Comparison of ENCODE assay signal across 7 cellular contexts in genomic region chr7:65889722-65890121, GRCh38. TPM values are rescaled to one million over a fixed set of nuclear protein-coding genes. Genes with fewer than 3 reads are reported as not detected.
A peak's percentile ranks its signal among the peaks of the same experiment; 100 is the strongest.
DNase-seq lines count a peak whose midpoint lies in the region; ATAC-seq and TF ChIP-seq lines count a peak whose summit lies in the region.
"Not testable (repeated sequence)": the region's sequence is repeated elsewhere in the genome, so short reads cannot be mapped to it uniquely, and the experiment has no call there.

No MANE protein-coding gene starts in this region.

- TF ChIP-seq CTCF in MCF 10A (IDR thresholded peaks at IDR 0.05; ENCODE audit: unreplicated experiment); endothelial cell (IDR thresholded peaks at IDR 0.05; ENCODE audit: unreplicated experiment); foreskin keratinocyte (conservative IDR thresholded peaks at IDR 0.05); neural crest cell (conservative IDR thresholded peaks at IDR 0.05): not testable (repeated sequence)

- CTCF ChIA-PET in MCF 10A (lab: Yijun Ruan, JAX): interaction anchor here (1.1 kb wide), 1 partner anchor 19 kb away, joined by 3 read pairs; no protein-coding TSS in a partner anchor

- H3K27me3 ChIP-seq in foreskin keratinocyte: not testable (repeated sequence)

- not testable (repeated sequence) for H3K36me3 Mint-ChIP-seq in activated T-cell treated with anti-CD3 and anti-CD28 coated beads, Interleukin-2, amount 50 U/mL, for 72 hours (ENCODE audit: insufficient read depth in 2 of 2); endothelial cell (ENCODE audit: low read depth, unreplicated experiment); neural crest cell (ENCODE audit: low read depth)
- H3K36me3 Mint-ChIP-seq in MCF 10A (ENCODE audit: insufficient read depth, unreplicated experiment): peaks cover 40% of the 10 kb centered on the region
- peaks cover 14% of the 10 kb centered on the region for H3K36me3 Mint-ChIP-seq in central memory CD8-positive, alpha-beta T cell (ENCODE audit: insufficient read depth)
- H3K36me3 Mint-ChIP-seq in stimulated activated memory B cell treated with anti-CD40 and anti-IgM and Interleukin-4, amounts not matched to agents 10 μg/mL and 1 μg/mL and 100 μg/mL, for 72 hours: peaks cover 46% of the 10 kb centered on the region

- not testable (repeated sequence) for H3K4me1 ChIP-seq in foreskin keratinocyte

- H3K27ac ChIP-seq in foreskin keratinocyte: peak overlapping the region; percentile 74

- DNase-seq in activated T-cell treated with anti-CD3 and anti-CD28 coated beads, Interleukin-2, amount 50 U/mL, for 72 hours; MCF 10A (ENCODE audit: unreplicated experiment); central memory CD8-positive, alpha-beta T cell (ENCODE audit: low spot score in 2 of 2); endothelial cell (ENCODE audit: low spot score); neural crest cell (ENCODE audit: low read depth, low spot score): not testable (repeated sequence)
- peak in 1 of 2 donors; percentile 22 for DNase-seq in foreskin keratinocyte

- not testable (repeated sequence) for ATAC-seq in activated T-cell treated with anti-CD3 and anti-CD28 coated beads, Interleukin-2, amount 50 U/mL, for 72 hours (replicated peaks in 1 of 2); central memory CD8-positive, alpha-beta T cell (replicated peaks; ENCODE audit: extremely low read depth, poor library complexity, severe bottlenecking); stimulated activated memory B cell treated with anti-CD40 and anti-IgM and Interleukin-4, amounts not matched to agents 10 μg/mL and 1 μg/mL and 100 μg/mL, for 72 hours
- peak; percentile 93 for ATAC-seq in foreskin keratinocyte

- peaks cover 12% of the 10 kb centered on the region for H3K4me1 Mint-ChIP-seq in activated T-cell treated with anti-CD3 and anti-CD28 coated beads, Interleukin-2, amount 50 U/mL, for 72 hours (ENCODE audit: low read depth)
- H3K4me1 Mint-ChIP-seq in MCF 10A (ENCODE audit: insufficient read depth, unreplicated experiment); neural crest cell: not testable (repeated sequence)
- H3K4me1 Mint-ChIP-seq in central memory CD8-positive, alpha-beta T cell: peaks cover 19% of the 10 kb centered on the region
- peaks cover 13% of the 10 kb centered on the region for H3K4me1 Mint-ChIP-seq in endothelial cell (ENCODE audit: unreplicated experiment)
- H3K4me1 Mint-ChIP-seq in stimulated activated memory B cell treated with anti-CD40 and anti-IgM and Interleukin-4, amounts not matched to agents 10 μg/mL and 1 μg/mL and 100 μg/mL, for 72 hours: peaks cover 33% of the 10 kb centered on the region

- not testable (repeated sequence) for BruUV-seq in MCF 10A (replicated peaks; lab: Mats Ljungman, UMichigan)

- POLR2A ChIA-PET in MCF 10A (lab: Yijun Ruan, JAX): not testable (repeated sequence)

- not testable (repeated sequence) for H3K27me3 Mint-ChIP-seq in activated T-cell treated with anti-CD3 and anti-CD28 coated beads, Interleukin-2, amount 50 U/mL, for 72 hours (ENCODE audit: low read depth); MCF 10A (ENCODE audit: insufficient read depth, unreplicated experiment); central memory CD8-positive, alpha-beta T cell; endothelial cell (ENCODE audit: unreplicated experiment); neural crest cell (ENCODE audit: low read depth); stimulated activated memory B cell treated with anti-CD40 and anti-IgM and Interleukin-4, amounts not matched to agents 10 μg/mL and 1 μg/mL and 100 μg/mL, for 72 hours

- H3K27ac Mint-ChIP-seq in activated T-cell treated with anti-CD3 and anti-CD28 coated beads, Interleukin-2, amount 50 U/mL, for 72 hours: peak overlapping the region; percentile 67
- H3K27ac Mint-ChIP-seq in MCF 10A (ENCODE audit: low read depth, unreplicated experiment): peak overlapping the region; percentile 9
- peak overlapping the region; percentile 33 for H3K27ac Mint-ChIP-seq in central memory CD8-positive, alpha-beta T cell (ENCODE audit: low read depth)
- not testable (repeated sequence) for H3K27ac Mint-ChIP-seq in endothelial cell (ENCODE audit: unreplicated experiment)
- H3K27ac Mint-ChIP-seq in neural crest cell (ENCODE audit: unreplicated experiment): peak overlapping the region; percentile 79
- H3K27ac Mint-ChIP-seq in stimulated activated memory B cell treated with anti-CD40 and anti-IgM and Interleukin-4, amounts not matched to agents 10 μg/mL and 1 μg/mL and 100 μg/mL, for 72 hours: peak overlapping the region; percentile 64

- H3K4me3 Mint-ChIP-seq in activated T-cell treated with anti-CD3 and anti-CD28 coated beads, Interleukin-2, amount 50 U/mL, for 72 hours; MCF 10A (ENCODE audit: unreplicated experiment); central memory CD8-positive, alpha-beta T cell; neural crest cell; stimulated activated memory B cell treated with anti-CD40 and anti-IgM and Interleukin-4, amounts not matched to agents 10 μg/mL and 1 μg/mL and 100 μg/mL, for 72 hours: not testable (repeated sequence)
- H3K4me3 Mint-ChIP-seq in endothelial cell (ENCODE audit: unreplicated experiment): peak overlapping the region; percentile 16

- H3K9me3 Mint-ChIP-seq in activated T-cell treated with anti-CD3 and anti-CD28 coated beads, Interleukin-2, amount 50 U/mL, for 72 hours; MCF 10A (ENCODE audit: unreplicated experiment); central memory CD8-positive, alpha-beta T cell; endothelial cell (ENCODE audit: unreplicated experiment); neural crest cell; stimulated activated memory B cell treated with anti-CD40 and anti-IgM and Interleukin-4, amounts not matched to agents 10 μg/mL and 1 μg/mL and 100 μg/mL, for 72 hours: not testable (repeated sequence)

- intact Hi-C loops in MCF 10A (cut with micrococcal nuclease): not testable (repeated sequence)

RNA-seq across cellular contexts. Expression of gene VKORC1L1, which starts 16.8 kb away (rescaled TPM):
- 10 to 100 TPM; 13.1 to 14.1 TPM for total RNA-seq in activated T-cell treated with anti-CD3 and anti-CD28 coated beads, Interleukin-2, amount 50 U/mL, for 72 hours
- total RNA-seq in MCF 10A (2022): 28.7 and 32.1 TPM in 2 replicates
- total RNA-seq in endothelial cell (ENCODE audit: unreplicated experiment): 22.9 TPM
- 18.0 and 19.1 TPM in 2 replicates for total RNA-seq in foreskin keratinocyte
- polyA plus RNA-seq in foreskin keratinocyte: 9.6 and 14.2 TPM in 2 replicates
- total RNA-seq in neural crest cell: 33.6 and 33.9 TPM in 2 replicates
